In the genomic region with DNA sequence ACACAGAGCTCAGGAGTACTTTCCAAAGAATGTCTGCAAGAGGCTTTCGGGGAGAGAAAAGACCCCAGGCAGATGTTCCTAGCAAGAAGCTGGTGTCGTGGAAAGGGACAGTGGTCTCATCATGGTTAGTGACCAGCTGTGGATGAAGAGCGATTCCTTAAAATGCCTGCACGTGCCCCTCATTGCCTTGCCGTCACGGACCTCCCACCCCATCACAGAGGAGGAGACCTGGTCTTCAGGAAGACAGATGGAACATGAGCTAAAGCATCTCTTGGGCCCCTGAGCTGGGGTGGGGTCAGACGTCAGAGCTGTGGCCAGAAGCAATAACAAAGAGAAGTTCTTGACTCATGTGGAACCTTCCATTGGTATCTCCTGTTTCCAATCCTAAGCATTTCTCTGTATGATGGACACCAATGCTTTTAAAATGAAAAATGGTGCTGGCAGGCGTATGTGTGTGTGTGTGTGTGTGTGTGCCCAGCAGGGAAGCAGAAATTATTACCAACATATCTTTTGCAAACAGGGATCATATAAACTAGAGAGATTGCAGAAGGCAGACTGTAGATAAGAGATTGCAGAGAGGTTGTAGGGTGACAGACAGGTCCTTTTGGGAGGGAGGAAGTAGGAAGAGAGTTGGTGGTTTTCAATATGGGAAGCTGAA, we compare ENCODE assay signal across 14 cellular contexts. TPM values are rescaled to one million over a fixed set of nuclear protein-coding genes. Genes with fewer than 3 reads are reported as not detected.
DNase-seq lines count a peak whose midpoint lies in the region; ATAC-seq and TF ChIP-seq lines count a peak whose summit lies in the region.
"Had no signal": no experiment of that assay in that cellular context is flagged by ENCODE, and none has a peak within 500 bp of the region (broad histone marks: within the 10 kb centered on the region; RNA-seq: fewer than 3 reads in every experiment).

No MANE protein-coding gene starts in this region.

- peaks cover 82% of the 10 kb centered on the region for H3K4me1 ChIP-seq in DOHH2 (ENCODE audit: control insufficient read depth, low read length)
- H3K4me1 ChIP-seq: body of pancreas, Caco-2 had no signal

- H3K4me1 Mint-ChIP-seq in natural killer cell: peaks cover 61 to 72% of the 10 kb centered on the region in 2 donors

- TF ChIP-seq CTCF in DOHH2 (IDR thresholded peaks at IDR 0.05; ENCODE audit: low read depth, low read length, poor library complexity, severe bottlenecking): no peak
- TF ChIP-seq CTCF in natural killer cell (IDR thresholded peaks at IDR 0.05): no peak

- intact Hi-C loops in natural killer cell (cut with micrococcal nuclease): no loop called here

- H3K4me3 Mint-ChIP-seq in natural killer cell: peak overlapping the region; percentile 49

- H3K27ac ChIP-seq in DOHH2 (ENCODE audit: low read depth, low read length) (peak overlapping the region; percentile 100), KOPT-K1 (ENCODE audit: low read depth, low read length, poor library complexity, severe bottlenecking) (peak overlapping the region; percentile 49)
- H3K27ac ChIP-seq: body of pancreas, right lobe of liver had no signal

- H3K36me3 ChIP-seq in DOHH2 (ENCODE audit: control insufficient read depth, low read length) (peaks cover 86% of the 10 kb centered on the region), KOPT-K1 (ENCODE audit: insufficient read depth, low read length) (peaks cover 71% of the 10 kb centered on the region)
- H3K36me3 ChIP-seq: right lobe of liver had no signal

- no peak for ATAC-seq in natural killer cell
- ATAC-seq: body of pancreas, right lobe of liver had no signal

- no peak overlapping the region for H3K4me2 ChIP-seq in DOHH2 (ENCODE audit: low read length)

- H3K27ac Mint-ChIP-seq in natural killer cell: peak overlapping the region; percentile 98 to 99

- H3K9me2 ChIP-seq in DOHH2 (replicated peaks; ENCODE audit: control insufficient read depth, low read length): no peaks in the 10 kb centered on the region

- H3K36me3 Mint-ChIP-seq in natural killer cell: peaks cover 7% of the 10 kb centered on the region

- peak; percentile 15 to 18 for DNase-seq in activated T-cell treated with anti-CD3 and anti-CD28 coated beads, Interleukin-2, amount 50 U/mL, for 48 hours
- DNase-seq in natural killer cell: peak; percentile 12
- no peak for DNase-seq in NCI-H526 treated with DMSO at 0.1 percent for 48 hours (lab: John Stamatoyannopoulos, UW)
- no peak for DNase-seq in stimulated activated CD4-positive, alpha-beta T cell treated with anti-CD3 and anti-CD28 coated beads, Interleukin-1b, Interleukin-23, amount 100 ng/mL, for 48 hours
- no peak for DNase-seq in Kasumi-1 (lab: John Stamatoyannopoulos, UW)
- DNase-seq: body of pancreas, Caco-2, NCI-H2107, SW 1271 had no signal

- no peaks in the 10 kb centered on the region for H4K20me1 ChIP-seq in DOHH2 (ENCODE audit: control insufficient read depth, insufficient read depth, low read depth, low read length)

- peaks cover 37% of the 10 kb centered on the region for H3F3A ChIP-seq in DOHH2 (ENCODE audit: control insufficient read depth, insufficient read depth)

- no peaks in the 10 kb centered on the region for H3K27me3 Mint-ChIP-seq in natural killer cell (ENCODE audit: low read depth in 2 of 2)

- peaks cover 83% of the 10 kb centered on the region for H3K79me2 ChIP-seq in DOHH2 (ENCODE audit: control insufficient read depth, low read length)

- no peak overlapping the region for H3K4me3 ChIP-seq in DOHH2 (ENCODE audit: low read length)
- H3K4me3 ChIP-seq: body of pancreas, right lobe of liver had no signal

- H3K9me3 ChIP-seq in DOHH2 (ENCODE audit: control insufficient read depth, insufficient read depth, low read length) (no peaks in the 10 kb centered on the region), KOPT-K1 (ENCODE audit: insufficient read depth, low read length, poor library complexity, severe bottlenecking) (peaks cover 15% of the 10 kb centered on the region)
- H3K9me3 ChIP-seq: body of pancreas, Caco-2 had no signal

- peaks cover 4 to 19% of the 10 kb centered on the region in 2 donors for H3K9me3 Mint-ChIP-seq in natural killer cell

- H3K27me3 ChIP-seq in DOHH2 (ENCODE audit: control insufficient read depth, low read length): no peaks in the 10 kb centered on the region
- H3K27me3 ChIP-seq: body of pancreas, right lobe of liver had no signal

RNA-seq across cellular contexts. Expression of a gene that starts 25.2 kb away (rescaled TPM):
- total RNA-seq in natural killer cell: 10 to 100 TPM; 58.5 to 80.3 (median 66.1) TPM

RNA-seq across cellular contexts. Expression of a gene that starts 59.1 kb away (rescaled TPM):
- 100 to 1,000 TPM in 2 of 3 donors, 10 to 100 TPM in 1; 73.7 to 114 (median 107) TPM for total RNA-seq in natural killer cell
- total RNA-seq: Caco-2, myocyte, temporal lobe had no signal

Comparison
In these comparisons a context has a peak if more than half of its experiments do, and no peak if none do; other contexts are left out.
1. DNase-seq: peak in activated T-cell treated with anti-CD3 and anti-CD28 coated beads, Interleukin-2, amount 50 U/mL, for 48 hours (2 of 2) and natural killer cell (single experiment); none in NCI-H526 treated with DMSO at 0.1 percent for 48 hours (single experiment), stimulated activated CD4-positive, alpha-beta T cell treated with anti-CD3 and anti-CD28 coated beads, Interleukin-1b, Interleukin-23, amount 100 ng/mL, for 48 hours (single experiment) and Kasumi-1 (0 of 2).